ENCODE assay signal across 8 cellular contexts in the genomic region with DNA sequence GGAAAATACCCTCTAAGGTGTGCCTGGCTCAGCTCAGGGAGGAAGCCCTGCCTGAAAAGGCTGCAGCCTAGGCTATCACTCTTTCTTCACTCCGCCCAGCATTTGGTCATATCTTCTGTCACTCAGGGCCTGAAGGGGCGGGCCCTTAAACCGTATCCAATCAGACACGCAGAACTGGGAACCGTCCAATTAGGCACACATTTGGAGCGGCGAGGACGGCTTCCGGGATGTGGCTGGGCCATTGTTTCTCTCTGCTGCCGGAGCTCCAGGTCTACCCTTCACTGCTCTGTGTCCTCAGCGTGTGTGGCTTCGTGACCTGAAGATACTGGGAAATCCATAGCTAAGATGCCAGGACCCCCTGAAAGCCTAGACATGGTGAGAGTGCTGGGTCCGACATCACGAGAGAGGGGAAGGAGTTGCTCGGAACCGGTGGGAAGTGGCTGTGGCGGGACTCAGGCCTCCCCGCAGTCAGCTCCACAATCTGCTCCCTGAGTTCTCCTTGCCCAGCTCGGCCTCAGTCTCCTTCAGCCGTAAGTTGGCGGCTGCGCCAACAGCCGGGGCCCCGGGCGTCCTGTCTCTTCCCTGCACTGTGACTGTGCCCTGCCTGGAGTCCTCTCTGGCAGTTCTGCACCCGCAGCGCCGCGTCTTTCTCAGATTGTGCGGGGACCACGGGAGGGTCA. TPM values are rescaled to one million over a fixed set of nuclear protein-coding genes. Genes with fewer than 3 reads are reported as not detected.
DNase-seq lines count a peak whose midpoint lies in the region; TF ChIP-seq lines count a peak whose summit lies in the region.

A gene (plus strand): TSS at position 241 of the 680 bp plus-strand sequence. CDS start 105 bp downstream, at position 346.

- in situ Hi-C loops in GM23248 (cut with MboI): no loop called here

- peaks cover 8% of the 10 kb centered on the region for H3K27me3 Mint-ChIP-seq in nephron progenitor cell (ENCODE audit: low read depth, poor library complexity)
- no peaks in the 10 kb centered on the region for H3K27me3 Mint-ChIP-seq in stimulated activated naive CD8-positive, alpha-beta T cell treated with anti-CD3 and anti-CD28 coated beads, Interleukin-15, Interleukin-2, amounts not matched to agents 100 ng/mL and 50 ng/mL, for 24 hours

- H3F3A ChIP-seq in GM23248 (ENCODE audit: insufficient read depth): peaks cover 12% of the 10 kb centered on the region

- peak within 1 kb of the TSS; percentile 99 for H3K27ac Mint-ChIP-seq in nephron progenitor cell
- peak within 1 kb of the TSS; percentile 88 for H3K27ac Mint-ChIP-seq in stimulated activated naive CD8-positive, alpha-beta T cell treated with anti-CD3 and anti-CD28 coated beads, Interleukin-15, Interleukin-2, amounts not matched to agents 100 ng/mL and 50 ng/mL, for 24 hours

- TF ChIP-seq CTCF in fibroblast of villous mesenchyme (IDR thresholded peaks at IDR 0.05; ENCODE audit: insufficient read depth, low read depth, low read length) (no peak), nephron progenitor cell (IDR thresholded peaks at IDR 0.05) (no peak)

- H3K4me3 Mint-ChIP-seq in nephron progenitor cell: peak within 1 kb of the TSS; percentile 99
- H3K4me3 Mint-ChIP-seq in stimulated activated naive CD8-positive, alpha-beta T cell treated with anti-CD3 and anti-CD28 coated beads, Interleukin-15, Interleukin-2, amounts not matched to agents 100 ng/mL and 50 ng/mL, for 24 hours: peak within 1 kb of the TSS; percentile 96

- no peaks in the 10 kb centered on the region for H3K9me2 ChIP-seq in GM23248 (ENCODE audit: insufficient read depth)

- peak within 1 kb of the TSS; percentile 95 for H3K4me3 ChIP-seq in GM23248
- peak within 1 kb of the TSS; percentile 77 for H3K4me3 ChIP-seq in fibroblast of villous mesenchyme (ENCODE audit: low read depth, low read length)

- peaks cover 17% of the 10 kb centered on the region for H3K36me3 ChIP-seq in GM23248 (ENCODE audit: low read depth)

- no peaks in the 10 kb centered on the region for H3K9me3 ChIP-seq in GM23248 (ENCODE audit: low read depth)

- peak; percentile 92 for DNase-seq in Daoy (ENCODE audit: low read depth)
- peak; percentile 99 for DNase-seq in GM23248
- DNase-seq in LHCN-M2 (ENCODE audit: low read depth): peak; percentile 95
- peak; percentile 94 to 97 for DNase-seq in SHP77 (lab: John Stamatoyannopoulos, UW)
- DNase-seq in activated gamma-delta T cell (lab: John Stamatoyannopoulos, UW): peak; percentile 28
- DNase-seq in fibroblast of villous mesenchyme (ENCODE audit: low read depth): peak; percentile 95
- DNase-seq in nephron progenitor cell: peak; percentile 83

- peak within 1 kb of the TSS; percentile 95 for H3K4me2 ChIP-seq in GM23248 (ENCODE audit: unreplicated experiment)

- H3K79me2 ChIP-seq in GM23248 (ENCODE audit: insufficient read depth): peaks cover 48% of the 10 kb centered on the region

- H3K9me3 Mint-ChIP-seq in nephron progenitor cell: peaks cover 92% of the 10 kb centered on the region
- peaks cover 17% of the 10 kb centered on the region for H3K9me3 Mint-ChIP-seq in stimulated activated naive CD8-positive, alpha-beta T cell treated with anti-CD3 and anti-CD28 coated beads, Interleukin-15, Interleukin-2, amounts not matched to agents 100 ng/mL and 50 ng/mL, for 24 hours

- H3K4me1 ChIP-seq in GM23248 (ENCODE audit: insufficient read depth): peaks cover 18% of the 10 kb centered on the region

- no peaks in the 10 kb centered on the region for H3K27me3 ChIP-seq in GM23248 (replicated peaks; ENCODE audit: insufficient read depth)

- H3K27ac ChIP-seq in GM23248: peak within 1 kb of the TSS; percentile 81

- H3K9ac ChIP-seq in GM23248: peak within 1 kb of the TSS; percentile 90

- 1% methylated on average over 30 to 31 of the region's 31 CpGs for WGBS in GM23248 (ENCODE audit: low coverage in 1 of 2, low lambda C conversion rate in 2 of 2, missing lambda C conversion rate in 2 of 2), 2 experiments

- H3K4me1 Mint-ChIP-seq in nephron progenitor cell: peaks cover 10% of the 10 kb centered on the region
- peaks cover 36% of the 10 kb centered on the region for H3K4me1 Mint-ChIP-seq in stimulated activated naive CD8-positive, alpha-beta T cell treated with anti-CD3 and anti-CD28 coated beads, Interleukin-15, Interleukin-2, amounts not matched to agents 100 ng/mL and 50 ng/mL, for 24 hours (ENCODE audit: low read depth)

- no peaks in the 10 kb centered on the region for H4K20me1 ChIP-seq in GM23248 (ENCODE audit: insufficient read depth)

- H3K36me3 Mint-ChIP-seq in nephron progenitor cell (ENCODE audit: low read depth): peaks cover 77% of the 10 kb centered on the region
- H3K36me3 Mint-ChIP-seq in stimulated activated naive CD8-positive, alpha-beta T cell treated with anti-CD3 and anti-CD28 coated beads, Interleukin-15, Interleukin-2, amounts not matched to agents 100 ng/mL and 50 ng/mL, for 24 hours (ENCODE audit: low read depth): peaks cover 44% of the 10 kb centered on the region

- H2AFZ ChIP-seq in GM23248: peak within 1 kb of the TSS; percentile 96

RNA-seq across cellular contexts. Expression of the gene that starts here (rescaled TPM):
- 3.3 and 10.1 TPM in 2 replicates for total RNA-seq in Daoy (2014; rRNA removed; shearing (Covaris generic))
- 7.6 and 8.3 TPM in 2 replicates for total RNA-seq in GM23248 (2014; rRNA removed; shearing (Covaris generic))
- polyA plus RNA-seq in GM23248 (2016; fragmentation: Nextera tagmentation; extraction: Ambion mirVana): 5.8 and 8.6 TPM in 2 replicates
- total RNA-seq in LHCN-M2 (2014; rRNA removed): 6.3 and 15.5 TPM in 2 replicates
- polyA plus RNA-seq in LHCN-M2 (2012): 2.0 TPM
- total RNA-seq in fibroblast of villous mesenchyme: 11.0 and 11.2 TPM in 2 replicates

Comparison
In these comparisons a context has a peak if more than half of its experiments do, and no peak if none do; other contexts are left out.
1. Peak in every context shown above with its lines: DNase-seq, H3K4me3 ChIP-seq and H3K27ac ChIP-seq.
2. DNase-seq: peak in every context shown above with its lines; median percentile 99 in GM23248; 96 in SHP77; 95 in LHCN-M2; 95 in fibroblast of villous mesenchyme; 92 in Daoy; 83 in nephron progenitor cell; 28 in activated gamma-delta T cell.